Comparison of ENCODE assay signal across 8 cellular contexts in genomic region chr14:91286530-91286937, GRCh38. TPM values are rescaled to one million over a fixed set of nuclear protein-coding genes. Genes with fewer than 3 reads are reported as not detected.
DNase-seq lines count a peak whose midpoint lies in the region; ATAC-seq and TF ChIP-seq lines count a peak whose summit lies in the region.

No MANE protein-coding gene starts in this region.

- H3K27me3 ChIP-seq in Karpas-422 (ENCODE audit: low read length) (no peaks in the 10 kb centered on the region), suprapubic skin (no peaks in the 10 kb centered on the region)

- H3K9me2 ChIP-seq in Karpas-422 (replicated peaks; ENCODE audit: insufficient read depth, low read length), result no peaks in the 10 kb centered on the region

- H3K4me1 ChIP-seq in Karpas-422 (ENCODE audit: low read length), result peaks cover 10% of the 10 kb centered on the region
- no peaks in the 10 kb centered on the region for H3K4me1 ChIP-seq in suprapubic skin

- peak; percentile 85 for ATAC-seq in activated T-helper 17 cell treated with anti-CD3 and anti-CD28 coated beads, Interleukin-2, amount 50 U/mL, for 72 hours (replicated peaks)
- ATAC-seq in HG02938 (IDR thresholded peaks at IDR 0.05; ENCODE audit: unreplicated experiment), result no peak

- no peak overlapping the region for H3K4me3 Mint-ChIP-seq in activated T-helper 17 cell treated with anti-CD3 and anti-CD28 coated beads, Interleukin-2, amount 50 U/mL, for 72 hours

- H3K79me2 ChIP-seq in Karpas-422 (ENCODE audit: low read length), result no peaks in the 10 kb centered on the region

- no peak overlapping the region for H2AFZ ChIP-seq in Karpas-422 (ENCODE audit: low read length)

- no peaks in the 10 kb centered on the region for H4K20me1 ChIP-seq in Karpas-422 (ENCODE audit: insufficient read depth, low read depth, low read length)

- TF ChIP-seq CTCF in RWPE1 (conservative IDR thresholded peaks at IDR 0.05; ENCODE audit: low read depth), result peak; percentile 85
- TF ChIP-seq CTCF in fibroblast of villous mesenchyme (IDR thresholded peaks at IDR 0.05; ENCODE audit: insufficient read depth, low read depth, low read length), result peak; percentile 90
- TF ChIP-seq CTCF in suprapubic skin (IDR thresholded peaks at IDR 0.05), result peak; percentile 75 to 84

- CTCF ChIA-PET in RWPE1 (lab: Yijun Ruan, JAX), result interaction anchor here (0.5 to 4.0 kb wide), 8 partner anchors 17 to 128 kb away, joined by 3 to 40 read pairs (median 4); no protein-coding TSS in a partner anchor

- 50% methylated on average over 7 of the region's 7 CpGs for WGBS in suprapubic skin

- TF ChIP-seq POLR2A in suprapubic skin (IDR thresholded peaks at IDR 0.05), result no peak

- H3K27ac ChIP-seq in Karpas-422 (ENCODE audit: low read length) (no peak overlapping the region), RWPE1 (peak overlapping the region; percentile 44), suprapubic skin (no peak overlapping the region)

- H3K4me3 ChIP-seq in Karpas-422 (ENCODE audit: low read length) (no peak overlapping the region), fibroblast of villous mesenchyme (ENCODE audit: low read depth, low read length) (no peak overlapping the region), suprapubic skin (no peak overlapping the region)

- no peak overlapping the region for H3K9ac ChIP-seq in Karpas-422 (ENCODE audit: low read length)

- no peak for TF ChIP-seq EP300 in suprapubic skin (IDR thresholded peaks at IDR 0.05)

- H3K9me3 ChIP-seq in Karpas-422 (ENCODE audit: low read length), result no peaks in the 10 kb centered on the region
- no peaks in the 10 kb centered on the region for H3K9me3 ChIP-seq in suprapubic skin

- no peaks in the 10 kb centered on the region for H3K27me3 Mint-ChIP-seq in activated T-helper 17 cell treated with anti-CD3 and anti-CD28 coated beads, Interleukin-2, amount 50 U/mL, for 72 hours

- DNase-seq in EH (ENCODE audit: low read depth) (peak; percentile 75), Karpas-422 (peak; percentile 92), RWPE1 (ENCODE audit: low spot score) (peak; percentile 74), fibroblast of villous mesenchyme (ENCODE audit: low read depth) (peak; percentile 72), nucleus accumbens (lab: John Stamatoyannopoulos, UW) (peak in 42 of 56 donors; percentile 4 to 85 (median 42)), suprapubic skin (ENCODE audit: low spot score in 2 of 2) (no peak)

- POLR2A ChIA-PET in RWPE1 (lab: Yijun Ruan, JAX; ENCODE audit: low non-redundant PET), result no interaction called here

- H3K4me2 ChIP-seq in Karpas-422 (ENCODE audit: low read depth, low read length, poor library complexity, severe bottlenecking), result no peak overlapping the region

- H3K27ac Mint-ChIP-seq in activated T-helper 17 cell treated with anti-CD3 and anti-CD28 coated beads, Interleukin-2, amount 50 U/mL, for 72 hours, result no peak overlapping the region

- peaks cover 99% of the 10 kb centered on the region for H3K36me3 Mint-ChIP-seq in activated T-helper 17 cell treated with anti-CD3 and anti-CD28 coated beads, Interleukin-2, amount 50 U/mL, for 72 hours (ENCODE audit: low read depth)

- H3K36me3 ChIP-seq in Karpas-422 (ENCODE audit: insufficient read depth, low read length), result peaks cover 27% of the 10 kb centered on the region; the same call in 1 of the 2 replicates
- peaks cover 12% of the 10 kb centered on the region for H3K36me3 ChIP-seq in suprapubic skin

- peaks cover 5% of the 10 kb centered on the region for H3K4me1 Mint-ChIP-seq in activated T-helper 17 cell treated with anti-CD3 and anti-CD28 coated beads, Interleukin-2, amount 50 U/mL, for 72 hours

- H3K9me3 Mint-ChIP-seq in activated T-helper 17 cell treated with anti-CD3 and anti-CD28 coated beads, Interleukin-2, amount 50 U/mL, for 72 hours, result no peaks in the 10 kb centered on the region

RNA-seq across cellular contexts. Expression of gene GPR68, which starts 42.0 kb away (rescaled TPM):
- total RNA-seq in Karpas-422 (2014; rRNA removed; shearing (Covaris generic); ENCODE audit: low replicate concordance), result 0.36 TPM in 1 of 2 replicates, not detected in the other
- 10 to 100 TPM; 36.8 to 44.8 TPM for total RNA-seq in activated T-helper 17 cell treated with anti-CD3 and anti-CD28 coated beads, Interleukin-2, amount 50 U/mL, for 72 hours
- 0.86 and 2.9 TPM in 2 replicates for total RNA-seq in fibroblast of villous mesenchyme
- total RNA-seq in suprapubic skin, result 1 to 10 TPM in 3 of 4 donors, under 1 TPM in 1; 0.95 to 4.3 (median 1.6) TPM

Comparison
In these comparisons a context has a peak if more than half of its experiments do, and no peak if none do; other contexts are left out.
1. DNase-seq: peak in EH (single experiment), Karpas-422 (single experiment), RWPE1 (single experiment), fibroblast of villous mesenchyme (single experiment) and nucleus accumbens (42 of 56); none in suprapubic skin (0 of 2).
2. Peak in every context shown above with its lines, with median percentiles within 50 percentile points of each other: CTCF ChIP-seq.